1 cellular context compared by ENCODE assay signal in genomic region chr11:9625158-9625557, GRCh38.
TF ChIP-seq lines count a peak whose summit lies in the region.

No MANE protein-coding gene starts in this region.

TF ChIP-seq in GM23338, 12 proteins besides CTCF, POLR2A, EP300 and RAD21 (continued from another document):
- no peak for TF ChIP-seq POLR2AphosphoS5 (IDR thresholded peaks at IDR 0.05; ENCODE audit: low read depth)
- TF ChIP-seq, protein P1, sequence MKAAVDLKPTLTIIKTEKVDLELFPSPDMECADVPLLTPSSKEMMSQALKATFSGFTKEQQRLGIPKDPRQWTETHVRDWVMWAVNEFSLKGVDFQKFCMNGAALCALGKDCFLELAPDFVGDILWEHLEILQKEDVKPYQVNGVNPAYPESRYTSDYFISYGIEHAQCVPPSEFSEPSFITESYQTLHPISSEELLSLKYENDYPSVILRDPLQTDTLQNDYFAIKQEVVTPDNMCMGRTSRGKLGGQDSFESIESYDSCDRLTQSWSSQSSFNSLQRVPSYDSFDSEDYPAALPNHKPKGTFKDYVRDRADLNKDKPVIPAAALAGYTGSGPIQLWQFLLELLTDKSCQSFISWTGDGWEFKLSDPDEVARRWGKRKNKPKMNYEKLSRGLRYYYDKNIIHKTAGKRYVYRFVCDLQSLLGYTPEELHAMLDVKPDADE (IDR thresholded peaks at IDR 0.05), result no peak
